Comparison of ENCODE assay signal across 10 cellular contexts in the genomic region with DNA sequence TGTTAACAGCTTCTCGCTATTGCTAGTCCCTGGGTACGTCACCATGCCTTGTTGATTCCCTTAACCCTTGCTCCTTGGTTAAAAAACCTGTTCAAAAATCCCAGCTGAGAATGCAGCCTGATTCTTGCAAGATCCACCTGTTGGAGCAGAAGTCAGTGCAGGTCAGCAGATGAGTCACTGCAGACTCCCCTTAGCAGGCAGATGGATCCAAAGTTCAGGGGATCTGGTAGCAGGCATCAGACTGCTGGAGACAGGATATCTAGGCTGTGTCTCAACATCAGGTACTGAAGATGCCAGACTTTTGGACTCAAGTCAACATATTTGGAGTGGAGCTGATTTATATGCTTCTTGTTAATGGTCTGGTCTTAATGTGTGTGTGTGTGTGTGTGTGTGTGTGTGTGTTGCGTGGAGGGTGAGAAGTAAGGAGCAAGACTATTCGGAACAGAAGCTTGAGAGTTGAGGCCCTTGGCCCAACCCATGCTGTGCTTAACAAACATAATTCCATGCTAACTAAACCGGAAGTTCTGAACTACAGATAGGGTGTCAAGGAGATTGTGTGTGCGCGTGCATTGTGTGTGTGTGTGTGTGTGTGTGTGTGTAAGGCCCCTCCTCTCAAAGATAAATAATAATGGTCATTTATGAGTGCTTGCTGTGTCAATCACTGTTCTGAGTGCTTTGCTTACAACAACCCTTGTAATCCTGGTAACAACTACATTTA. TPM values are rescaled to one million over a fixed set of nuclear protein-coding genes. Genes with fewer than 3 reads are reported as not detected.
A peak's percentile ranks its signal among the peaks of the same experiment; 100 is the strongest.
DNase-seq lines count a peak whose midpoint lies in the region; TF ChIP-seq lines count a peak whose summit lies in the region.
"Had no signal": no experiment of that assay in that cellular context is flagged by ENCODE, and none has a peak within 500 bp of the region (broad histone marks: within the 10 kb centered on the region; RNA-seq: fewer than 3 reads in every experiment).

No MANE protein-coding gene starts in this region.

- peak overlapping the region; percentile 48 for H3K4me3 Mint-ChIP-seq in T-helper 1 cell treated with Interleukin-12 subunit alpha and Interleukin-12 subunit beta and Interleukin-4 antibody, amounts not matched to agents 30 μg/mL and 1 μg/mL, for 36 hours
- peak overlapping the region; percentile 79 for H3K4me3 Mint-ChIP-seq in endothelial cell (ENCODE audit: unreplicated experiment)

- H3K27ac Mint-ChIP-seq in T-helper 1 cell treated with Interleukin-12 subunit alpha and Interleukin-12 subunit beta and Interleukin-4 antibody, amounts not matched to agents 30 μg/mL and 1 μg/mL, for 36 hours, result no peak overlapping the region
- H3K27ac Mint-ChIP-seq in endothelial cell (ENCODE audit: unreplicated experiment), result no peak overlapping the region

- H2AFZ ChIP-seq in OCI-LY3 (ENCODE audit: low read depth, low read length), result peak overlapping the region; percentile 92; the same call in 1 of the 2 replicates

- H3K9me3 Mint-ChIP-seq in T-helper 1 cell treated with Interleukin-12 subunit alpha and Interleukin-12 subunit beta and Interleukin-4 antibody, amounts not matched to agents 30 μg/mL and 1 μg/mL, for 36 hours, result no peaks in the 10 kb centered on the region
- H3K9me3 Mint-ChIP-seq in endothelial cell (ENCODE audit: unreplicated experiment), result no peaks in the 10 kb centered on the region

- no peak overlapping the region; the same call in 1 of the 2 replicates for H3K4me3 ChIP-seq in OCI-LY3 (ENCODE audit: low read length)

- peaks cover 10% of the 10 kb centered on the region; the same call in 1 of the 2 replicates for H3K4me1 ChIP-seq in OCI-LY3 (ENCODE audit: low read length)

- no peaks in the 10 kb centered on the region for H3K79me2 ChIP-seq in OCI-LY3 (ENCODE audit: low read length)

- H4K20me1 ChIP-seq in OCI-LY3 (ENCODE audit: insufficient read depth, low read length), result no peaks in the 10 kb centered on the region

- no peak for TF ChIP-seq CTCF in OCI-LY3 (IDR thresholded peaks at IDR 0.05; ENCODE audit: low read depth, low read length)
- no peak for TF ChIP-seq CTCF in endothelial cell (IDR thresholded peaks at IDR 0.05; ENCODE audit: unreplicated experiment)

- H3K4me2 ChIP-seq in OCI-LY3 (ENCODE audit: low read length), result peak overlapping the region; percentile 96; the same call in 1 of the 2 replicates

- H3K27me3 ChIP-seq in OCI-LY3 (ENCODE audit: low read depth, low read length), result 0 out of 2 replicates have a peak, but pooled peaks cover 3% of the 10 kb centered on the region
- H3K27me3 ChIP-seq: adrenal gland had no signal

- no peak overlapping the region for H3K27ac ChIP-seq in OCI-LY3 (ENCODE audit: low read length)

- peaks cover 4% of the 10 kb centered on the region for H3K27me3 Mint-ChIP-seq in T-helper 1 cell treated with Interleukin-12 subunit alpha and Interleukin-12 subunit beta and Interleukin-4 antibody, amounts not matched to agents 30 μg/mL and 1 μg/mL, for 36 hours (ENCODE audit: low read depth)
- peaks cover 9% of the 10 kb centered on the region for H3K27me3 Mint-ChIP-seq in endothelial cell (ENCODE audit: unreplicated experiment)

- DNase-seq in T-helper 1 cell, result no peak
- DNase-seq in endothelial cell (ENCODE audit: low spot score), result no peak
- peak; percentile 54 for DNase-seq in renal cortical epithelial cell (ENCODE audit: low read depth)
- no peak for DNase-seq in NOMO-1 (lab: John Stamatoyannopoulos, UW; ENCODE audit: unreplicated experiment in 2 of 2)
- no peak for DNase-seq in NCI-H128 (lab: John Stamatoyannopoulos, UW; ENCODE audit: unreplicated experiment)
- no peak for DNase-seq in NCI-H1092 treated with DMSO at 0.1 percent for 48 hours (lab: John Stamatoyannopoulos, UW)
- DNase-seq: adrenal gland had no signal

- peaks cover 2% of the 10 kb centered on the region for H3K36me3 Mint-ChIP-seq in T-helper 1 cell treated with Interleukin-12 subunit alpha and Interleukin-12 subunit beta and Interleukin-4 antibody, amounts not matched to agents 30 μg/mL and 1 μg/mL, for 36 hours (ENCODE audit: low read depth)
- peaks cover 4% of the 10 kb centered on the region for H3K36me3 Mint-ChIP-seq in endothelial cell (ENCODE audit: low read depth, unreplicated experiment)

- peaks cover 38% of the 10 kb centered on the region for H3K4me1 Mint-ChIP-seq in T-helper 1 cell treated with Interleukin-12 subunit alpha and Interleukin-12 subunit beta and Interleukin-4 antibody, amounts not matched to agents 30 μg/mL and 1 μg/mL, for 36 hours (ENCODE audit: low read depth)
- H3K4me1 Mint-ChIP-seq in endothelial cell (ENCODE audit: unreplicated experiment), result peaks cover 19% of the 10 kb centered on the region

- H3K9me3 ChIP-seq in OCI-LY3 (ENCODE audit: insufficient read depth, low read length), result no peaks in the 10 kb centered on the region
- H3K9me3 ChIP-seq: adrenal gland had no signal

- H3K36me3 ChIP-seq in OCI-LY3 (replicated peaks; ENCODE audit: low read depth, low read length), result no peaks in the 10 kb centered on the region
- H3K36me3 ChIP-seq: adrenal gland had no signal

- H3K9ac ChIP-seq in OCI-LY3 (ENCODE audit: low read length), result no peak overlapping the region

RNA-seq across cellular contexts. Expression of a gene that starts 1.1 kb away (rescaled TPM):
- total RNA-seq in endothelial cell (ENCODE audit: unreplicated experiment), result 8.3 TPM
- 33.1 and 68.9 TPM in 2 replicates for total RNA-seq in renal cortical epithelial cell

RNA-seq across cellular contexts. Expression of a gene that starts 47.9 kb away (rescaled TPM):
- total RNA-seq in endothelial cell (ENCODE audit: unreplicated experiment) (not detected), renal cortical epithelial cell (not detected in 2 replicates)

RNA-seq across cellular contexts. Expression of a gene that starts 50.6 kb away (rescaled TPM):
- total RNA-seq in endothelial cell (ENCODE audit: unreplicated experiment), result not detected
- total RNA-seq in renal cortical epithelial cell, result 0.15 TPM in 1 of 2 replicates, not detected in the other
- total RNA-seq: adrenal gland, urinary bladder had no signal
